1 cellular context compared by ENCODE assay signal in the genomic region with DNA sequence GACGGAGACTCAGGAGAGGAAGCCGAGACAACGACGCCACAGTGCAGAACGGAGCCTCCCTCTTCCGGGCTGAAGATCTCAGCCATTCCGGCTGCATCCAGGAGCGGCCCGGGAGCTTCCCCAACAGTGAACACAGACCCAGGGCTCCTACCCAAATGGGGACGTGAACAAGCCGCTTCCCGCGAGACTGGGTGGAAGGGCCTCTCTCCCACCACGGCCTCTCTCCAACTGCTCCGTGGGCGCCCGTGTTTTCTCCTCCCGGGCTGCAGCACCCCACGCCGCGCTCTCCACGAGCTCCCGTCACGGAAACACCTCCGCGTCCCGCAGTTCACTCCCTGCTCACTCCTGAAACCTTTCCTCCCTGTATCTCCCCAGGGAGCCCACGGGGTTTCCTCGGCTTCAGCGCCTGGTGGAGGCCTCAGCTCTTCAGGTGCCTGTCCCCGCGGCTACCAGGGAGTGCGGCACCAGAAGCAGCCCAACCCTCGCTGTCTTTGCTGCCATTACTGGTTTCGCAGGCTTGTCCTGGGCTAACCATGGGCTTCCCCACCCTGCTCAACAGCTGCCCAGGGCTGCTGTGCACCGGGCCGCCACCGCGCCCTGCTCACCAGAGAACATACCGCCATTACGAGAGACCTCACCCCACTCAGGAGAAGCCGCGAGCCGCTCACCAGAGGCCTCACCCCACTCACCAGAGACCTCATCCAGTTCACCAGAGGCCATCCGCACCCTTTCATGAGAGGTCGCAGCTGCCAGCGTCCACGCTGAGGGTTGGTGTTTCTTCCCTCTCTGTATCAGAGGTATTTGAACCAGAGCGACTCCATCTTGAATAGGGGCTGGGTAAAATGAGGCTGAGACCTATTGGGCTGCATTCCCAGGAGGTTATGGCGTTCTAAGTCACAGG.
TF ChIP-seq lines count a peak whose summit lies in the region.

No MANE protein-coding gene starts in this region.

TF ChIP-seq in K562, 482 proteins besides CTCF, POLR2A, EP300 and RAD21 (continued from another document and continues in another):
- TF ChIP-seq EZH2 (IDR thresholded peaks at IDR 0.05; ENCODE audit: borderline replicate concordance, low read depth, low read length) (no peak), ZNF431 (CRISPR knock-in tag; IDR thresholded peaks at IDR 0.05) (no peak), RHOXF2B (CRISPR knock-in tag; conservative IDR thresholded peaks at IDR 0.05) (peak; percentile 97), IFI16 (CRISPR knock-in tag; IDR thresholded peaks at IDR 0.05) (peak; percentile 97), ZBTB7A (IDR thresholded peaks at IDR 0.05; ENCODE audit: borderline replicate concordance, control insufficient read depth, low read depth, low read length) (no peak), CEBPG (CRISPR knock-in tag; IDR thresholded peaks at IDR 0.05) (no peak), CEBPG (tag; conservative IDR thresholded peaks at IDR 0.05 in 1 of 2, IDR thresholded peaks at IDR 0.05 in 1 of 2) (peak in 1 of 2 experiments; percentile 31; a peak in 1 of 4 replicates), POU5F1 (IDR thresholded peaks at IDR 0.05; ENCODE audit: borderline replicate concordance, low read depth, low read length, partially characterized antibody) (no peak), ZC3H8 (IDR thresholded peaks at IDR 0.05) (no peak), MCM7 (IDR thresholded peaks at IDR 0.05) (no peak), TRIM28 (IDR thresholded peaks at IDR 0.05) (no peak), CC2D1A (IDR thresholded peaks at IDR 0.05) (no peak), ZNF316 (IDR thresholded peaks at IDR 0.05) (no peak), ZSCAN29 (IDR thresholded peaks at IDR 0.05) (no peak), ZC3H4 (CRISPR knock-in tag; IDR thresholded peaks at IDR 0.05; ENCODE audit: borderline replicate concordance) (no peak), ZNF584 (CRISPR knock-in tag; IDR thresholded peaks at IDR 0.05; ENCODE audit: low read depth) (peak; percentile 98), ARHGAP35 (IDR thresholded peaks at IDR 0.05; ENCODE audit: partially characterized antibody) (no peak), RFX5 (IDR thresholded peaks at IDR 0.05; ENCODE audit: low read depth, low read length) (no peak), NONO (IDR thresholded peaks at IDR 0.05; ENCODE audit: low read depth in 2 of 2, low read length in 1 of 2) (no peak), RB1 (IDR thresholded peaks at IDR 0.05; ENCODE audit: low read depth) (no peak), FOXJ2 (tag; IDR thresholded peaks at IDR 0.05) (peak; percentile 27; the same call in 1 of the 2 replicates), RBM25 (IDR thresholded peaks at IDR 0.05; ENCODE audit: low read depth, low read length, severe bottlenecking) (no peak), ZNF23 (CRISPR knock-in tag; IDR thresholded peaks at IDR 0.05) (peak; percentile 98), HDAC8 (tag; IDR thresholded peaks at IDR 0.05) (peak; percentile 99), HDAC6 (IDR thresholded peaks at IDR 0.05; ENCODE audit: low read depth, low read length) (no peak), SETDB1 (IDR thresholded peaks at IDR 0.05; ENCODE audit: low read length) (no peak), ZNF232 (CRISPR knock-in tag; IDR thresholded peaks at IDR 0.05) (no peak), CBX1 (IDR thresholded peaks at IDR 0.05; ENCODE audit: low read depth) (no peak), SMARCE1 (IDR thresholded peaks at IDR 0.05) (no peak), ADNP (tag; IDR thresholded peaks at IDR 0.05) (no peak), ETS2 (tag; IDR thresholded peaks at IDR 0.05; ENCODE audit: borderline replicate concordance, poor library complexity, severe bottlenecking) (peak; percentile 83), CCAR2 (IDR thresholded peaks at IDR 0.05; ENCODE audit: low read depth, low read length) (no peak), HMGN3 (IDR thresholded peaks at IDR 0.05; ENCODE audit: borderline replicate concordance, extremely low read depth, insufficient read length, low read depth, low read length) (no peak), ZNF184 (CRISPR knock-in tag; IDR thresholded peaks at IDR 0.05) (no peak), CBFA2T2 (conservative IDR thresholded peaks at IDR 0.05) (no peak), HMG20A (CRISPR knock-in tag; conservative IDR thresholded peaks at IDR 0.05) (peak; percentile 98), SMARCB1 (IDR thresholded peaks at IDR 0.05; ENCODE audit: insufficient read length, low read depth) (no peak), PTBP1 (IDR thresholded peaks at IDR 0.05; ENCODE audit: low read depth, low read length) (no peak), YY1 (IDR thresholded peaks at IDR 0.05; ENCODE audit: borderline replicate concordance in 1 of 3, control insufficient read depth in 1 of 3, extremely low read depth in 1 of 3, insufficient read depth in 3 of 3, insufficient read length in 1 of 3, insufficient replicate concordance in 2 of 3, low read depth in 1 of 3, low read length in 2 of 3) (peak in 1 of 3 experiments; percentile 63), ARID1B (IDR thresholded peaks at IDR 0.05) (no peak), MEF2A (IDR thresholded peaks at IDR 0.05; ENCODE audit: control insufficient read depth, low read depth, low read length) (no peak), NFE2L1 (tag; IDR thresholded peaks at IDR 0.05; ENCODE audit: borderline replicate concordance, low read depth) (peak; percentile 80), KLF1 (tag; IDR thresholded peaks at IDR 0.05) (peak; percentile 61; the same call in 1 of the 2 replicates), CHD1 (IDR thresholded peaks at IDR 0.05; ENCODE audit: low read length) (peak; percentile 22), RBFOX2 (IDR thresholded peaks at IDR 0.05; ENCODE audit: low read depth, low read length) (peak; percentile 86), NCOA1 (IDR thresholded peaks at IDR 0.05; ENCODE audit: low read depth) (no peak), SIRT6 (IDR thresholded peaks at IDR 0.05; ENCODE audit: low read depth, low read length) (no peak), RBM15 (IDR thresholded peaks at IDR 0.05; ENCODE audit: insufficient read depth, low read length) (no peak), ZFP36 (IDR thresholded peaks at IDR 0.05; ENCODE audit: low read depth, low read length, partially characterized antibody) (no peak), ZNF3 (CRISPR knock-in tag; IDR thresholded peaks at IDR 0.05) (peak; percentile 83; the same call in 1 of the 2 replicates)
- TF ChIP-seq, protein P1, sequence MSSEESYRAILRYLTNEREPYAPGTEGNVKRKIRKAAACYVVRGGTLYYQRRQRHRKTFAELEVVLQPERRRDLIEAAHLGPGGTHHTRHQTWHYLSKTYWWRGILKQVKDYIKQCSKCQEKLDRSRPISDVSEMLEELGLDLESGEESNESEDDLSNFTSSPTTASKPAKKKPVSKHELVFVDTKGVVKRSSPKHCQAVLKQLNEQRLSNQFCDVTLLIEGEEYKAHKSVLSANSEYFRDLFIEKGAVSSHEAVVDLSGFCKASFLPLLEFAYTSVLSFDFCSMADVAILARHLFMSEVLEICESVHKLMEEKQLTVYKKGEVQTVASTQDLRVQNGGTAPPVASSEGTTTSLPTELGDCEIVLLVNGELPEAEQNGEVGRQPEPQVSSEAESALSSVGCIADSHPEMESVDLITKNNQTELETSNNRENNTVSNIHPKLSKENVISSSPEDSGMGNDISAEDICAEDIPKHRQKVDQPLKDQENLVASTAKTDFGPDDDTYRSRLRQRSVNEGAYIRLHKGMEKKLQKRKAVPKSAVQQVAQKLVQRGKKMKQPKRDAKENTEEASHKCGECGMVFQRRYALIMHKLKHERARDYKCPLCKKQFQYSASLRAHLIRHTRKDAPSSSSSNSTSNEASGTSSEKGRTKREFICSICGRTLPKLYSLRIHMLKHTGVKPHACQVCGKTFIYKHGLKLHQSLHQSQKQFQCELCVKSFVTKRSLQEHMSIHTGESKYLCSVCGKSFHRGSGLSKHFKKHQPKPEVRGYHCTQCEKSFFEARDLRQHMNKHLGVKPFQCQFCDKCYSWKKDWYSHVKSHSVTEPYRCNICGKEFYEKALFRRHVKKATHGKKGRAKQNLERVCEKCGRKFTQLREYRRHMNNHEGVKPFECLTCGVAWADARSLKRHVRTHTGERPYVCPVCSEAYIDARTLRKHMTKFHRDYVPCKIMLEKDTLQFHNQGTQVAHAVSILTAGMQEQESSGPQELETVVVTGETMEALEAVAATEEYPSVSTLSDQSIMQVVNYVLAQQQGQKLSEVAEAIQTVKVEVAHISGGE (CRISPR knock-in tag; IDR thresholded peaks at IDR 0.05) = peak in 2 of 3 experiments; percentile 64 to 91; a peak in 4 of 6 replicates
- TF ChIP-seq, protein P2, sequence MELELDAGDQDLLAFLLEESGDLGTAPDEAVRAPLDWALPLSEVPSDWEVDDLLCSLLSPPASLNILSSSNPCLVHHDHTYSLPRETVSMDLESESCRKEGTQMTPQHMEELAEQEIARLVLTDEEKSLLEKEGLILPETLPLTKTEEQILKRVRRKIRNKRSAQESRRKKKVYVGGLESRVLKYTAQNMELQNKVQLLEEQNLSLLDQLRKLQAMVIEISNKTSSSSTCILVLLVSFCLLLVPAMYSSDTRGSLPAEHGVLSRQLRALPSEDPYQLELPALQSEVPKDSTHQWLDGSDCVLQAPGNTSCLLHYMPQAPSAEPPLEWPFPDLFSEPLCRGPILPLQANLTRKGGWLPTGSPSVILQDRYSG (tag; conservative IDR thresholded peaks at IDR 0.05; ENCODE audit: low read depth) = peak; percentile 100
- TF ChIP-seq, protein P3, sequence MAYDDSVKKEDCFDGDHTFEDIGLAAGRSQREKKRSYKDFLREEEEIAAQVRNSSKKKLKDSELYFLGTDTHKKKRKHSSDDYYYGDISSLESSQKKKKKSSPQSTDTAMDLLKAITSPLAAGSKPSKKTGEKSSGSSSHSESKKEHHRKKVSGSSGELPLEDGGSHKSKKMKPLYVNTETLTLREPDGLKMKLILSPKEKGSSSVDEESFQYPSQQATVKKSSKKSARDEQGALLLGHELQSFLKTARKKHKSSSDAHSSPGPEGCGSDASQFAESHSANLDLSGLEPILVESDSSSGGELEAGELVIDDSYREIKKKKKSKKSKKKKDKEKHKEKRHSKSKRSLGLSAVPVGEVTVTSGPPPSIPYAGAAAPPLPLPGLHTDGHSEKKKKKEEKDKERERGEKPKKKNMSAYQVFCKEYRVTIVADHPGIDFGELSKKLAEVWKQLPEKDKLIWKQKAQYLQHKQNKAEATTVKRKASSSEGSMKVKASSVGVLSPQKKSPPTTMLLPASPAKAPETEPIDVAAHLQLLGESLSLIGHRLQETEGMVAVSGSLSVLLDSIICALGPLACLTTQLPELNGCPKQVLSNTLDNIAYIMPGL (CRISPR knock-in tag; IDR thresholded peaks at IDR 0.05) = no peak
- TF ChIP-seq, protein P4, sequence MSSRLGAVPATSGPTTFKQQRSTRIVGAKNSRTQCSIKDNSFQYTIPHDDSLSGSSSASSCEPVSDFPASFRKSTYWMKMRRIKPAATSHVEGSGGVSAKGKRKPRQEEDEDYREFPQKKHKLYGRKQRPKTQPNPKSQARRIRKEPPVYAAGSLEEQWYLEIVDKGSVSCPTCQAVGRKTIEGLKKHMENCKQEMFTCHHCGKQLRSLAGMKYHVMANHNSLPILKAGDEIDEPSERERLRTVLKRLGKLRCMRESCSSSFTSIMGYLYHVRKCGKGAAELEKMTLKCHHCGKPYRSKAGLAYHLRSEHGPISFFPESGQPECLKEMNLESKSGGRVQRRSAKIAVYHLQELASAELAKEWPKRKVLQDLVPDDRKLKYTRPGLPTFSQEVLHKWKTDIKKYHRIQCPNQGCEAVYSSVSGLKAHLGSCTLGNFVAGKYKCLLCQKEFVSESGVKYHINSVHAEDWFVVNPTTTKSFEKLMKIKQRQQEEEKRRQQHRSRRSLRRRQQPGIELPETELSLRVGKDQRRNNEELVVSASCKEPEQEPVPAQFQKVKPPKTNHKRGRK (tag; IDR thresholded peaks at IDR 0.05) = no peak
- TF ChIP-seq, protein P5, sequence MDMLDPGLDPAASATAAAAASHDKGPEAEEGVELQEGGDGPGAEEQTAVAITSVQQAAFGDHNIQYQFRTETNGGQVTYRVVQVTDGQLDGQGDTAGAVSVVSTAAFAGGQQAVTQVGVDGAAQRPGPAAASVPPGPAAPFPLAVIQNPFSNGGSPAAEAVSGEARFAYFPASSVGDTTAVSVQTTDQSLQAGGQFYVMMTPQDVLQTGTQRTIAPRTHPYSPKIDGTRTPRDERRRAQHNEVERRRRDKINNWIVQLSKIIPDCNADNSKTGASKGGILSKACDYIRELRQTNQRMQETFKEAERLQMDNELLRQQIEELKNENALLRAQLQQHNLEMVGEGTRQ (CRISPR knock-in tag; IDR thresholded peaks at IDR 0.05) = no peak
- TF ChIP-seq, protein P6, sequence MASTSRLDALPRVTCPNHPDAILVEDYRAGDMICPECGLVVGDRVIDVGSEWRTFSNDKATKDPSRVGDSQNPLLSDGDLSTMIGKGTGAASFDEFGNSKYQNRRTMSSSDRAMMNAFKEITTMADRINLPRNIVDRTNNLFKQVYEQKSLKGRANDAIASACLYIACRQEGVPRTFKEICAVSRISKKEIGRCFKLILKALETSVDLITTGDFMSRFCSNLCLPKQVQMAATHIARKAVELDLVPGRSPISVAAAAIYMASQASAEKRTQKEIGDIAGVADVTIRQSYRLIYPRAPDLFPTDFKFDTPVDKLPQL (IDR thresholded peaks at IDR 0.05; ENCODE audit: extremely low read depth, insufficient read length) = no peak
- TF ChIP-seq, protein P7, sequence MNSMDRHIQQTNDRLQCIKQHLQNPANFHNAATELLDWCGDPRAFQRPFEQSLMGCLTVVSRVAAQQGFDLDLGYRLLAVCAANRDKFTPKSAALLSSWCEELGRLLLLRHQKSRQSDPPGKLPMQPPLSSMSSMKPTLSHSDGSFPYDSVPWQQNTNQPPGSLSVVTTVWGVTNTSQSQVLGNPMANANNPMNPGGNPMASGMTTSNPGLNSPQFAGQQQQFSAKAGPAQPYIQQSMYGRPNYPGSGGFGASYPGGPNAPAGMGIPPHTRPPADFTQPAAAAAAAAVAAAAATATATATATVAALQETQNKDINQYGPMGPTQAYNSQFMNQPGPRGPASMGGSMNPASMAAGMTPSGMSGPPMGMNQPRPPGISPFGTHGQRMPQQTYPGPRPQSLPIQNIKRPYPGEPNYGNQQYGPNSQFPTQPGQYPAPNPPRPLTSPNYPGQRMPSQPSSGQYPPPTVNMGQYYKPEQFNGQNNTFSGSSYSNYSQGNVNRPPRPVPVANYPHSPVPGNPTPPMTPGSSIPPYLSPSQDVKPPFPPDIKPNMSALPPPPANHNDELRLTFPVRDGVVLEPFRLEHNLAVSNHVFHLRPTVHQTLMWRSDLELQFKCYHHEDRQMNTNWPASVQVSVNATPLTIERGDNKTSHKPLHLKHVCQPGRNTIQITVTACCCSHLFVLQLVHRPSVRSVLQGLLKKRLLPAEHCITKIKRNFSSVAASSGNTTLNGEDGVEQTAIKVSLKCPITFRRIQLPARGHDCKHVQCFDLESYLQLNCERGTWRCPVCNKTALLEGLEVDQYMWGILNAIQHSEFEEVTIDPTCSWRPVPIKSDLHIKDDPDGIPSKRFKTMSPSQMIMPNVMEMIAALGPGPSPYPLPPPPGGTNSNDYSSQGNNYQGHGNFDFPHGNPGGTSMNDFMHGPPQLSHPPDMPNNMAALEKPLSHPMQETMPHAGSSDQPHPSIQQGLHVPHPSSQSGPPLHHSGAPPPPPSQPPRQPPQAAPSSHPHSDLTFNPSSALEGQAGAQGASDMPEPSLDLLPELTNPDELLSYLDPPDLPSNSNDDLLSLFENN (IDR thresholded peaks at IDR 0.05; ENCODE audit: low read depth in 2 of 2, low read length in 2 of 2) = no peak
- TF ChIP-seq, protein P8, sequence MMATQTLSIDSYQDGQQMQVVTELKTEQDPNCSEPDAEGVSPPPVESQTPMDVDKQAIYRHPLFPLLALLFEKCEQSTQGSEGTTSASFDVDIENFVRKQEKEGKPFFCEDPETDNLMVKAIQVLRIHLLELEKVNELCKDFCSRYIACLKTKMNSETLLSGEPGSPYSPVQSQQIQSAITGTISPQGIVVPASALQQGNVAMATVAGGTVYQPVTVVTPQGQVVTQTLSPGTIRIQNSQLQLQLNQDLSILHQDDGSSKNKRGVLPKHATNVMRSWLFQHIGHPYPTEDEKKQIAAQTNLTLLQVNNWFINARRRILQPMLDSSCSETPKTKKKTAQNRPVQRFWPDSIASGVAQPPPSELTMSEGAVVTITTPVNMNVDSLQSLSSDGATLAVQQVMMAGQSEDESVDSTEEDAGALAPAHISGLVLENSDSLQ (IDR thresholded peaks at IDR 0.05) = no peak
